ENCODE assay signal across 10 cellular contexts in the genomic region with DNA sequence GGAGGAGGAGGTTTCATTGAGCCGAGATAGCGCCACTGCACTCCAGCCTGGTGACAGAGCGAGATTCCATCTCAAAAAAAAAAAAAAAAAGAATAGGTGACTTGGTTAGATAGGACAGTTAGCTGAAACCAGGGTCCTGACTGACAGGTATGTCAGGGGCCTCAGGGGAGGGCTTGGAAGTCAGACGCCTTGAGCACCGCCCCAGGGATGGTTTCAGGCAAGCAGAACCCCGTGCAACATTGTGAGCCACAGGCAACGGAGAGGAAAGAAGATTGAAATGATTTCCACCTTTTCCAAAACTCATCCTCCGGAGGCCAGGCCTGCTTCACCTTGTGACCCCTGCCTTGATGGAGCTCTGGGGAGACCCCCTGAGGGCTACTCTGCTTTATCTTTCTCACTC. TPM values are rescaled to one million over a fixed set of nuclear protein-coding genes. Genes with fewer than 3 reads are reported as not detected.
"Had no signal": no experiment of that assay in that cellular context is flagged by ENCODE, and none has a peak within 500 bp of the region (broad histone marks: within the 10 kb centered on the region; RNA-seq: fewer than 3 reads in every experiment).

No MANE protein-coding gene starts in this region.

- H3K9ac ChIP-seq: GM23248 had no signal

- DNase-seq: GM23248, GOT3, H7, H9, HCEC 1CT, HFFc6 had no signal

- H3K9me3 ChIP-seq: HAP-1 had no signal

- H3K4me3 ChIP-seq: GM23248, GM23338, HAP-1 had no signal

- H3K36me3 ChIP-seq: HAP-1 had no signal

- H2AFZ ChIP-seq: GM23248, GM23338 had no signal

- ATAC-seq: GM23338, HCT116 had no signal

- H3K4me2 ChIP-seq: GM23338 had no signal

- H3K27ac ChIP-seq: GM23248 had no signal

RNA-seq across cellular contexts. Expression of gene UCMA, which starts 8.6 kb away (rescaled TPM):
- total RNA-seq: GM23248, H4, H7, H9, HFFc6 had no signal
- polyA plus RNA-seq: GM23248 had no signal
